In the genomic region with DNA sequence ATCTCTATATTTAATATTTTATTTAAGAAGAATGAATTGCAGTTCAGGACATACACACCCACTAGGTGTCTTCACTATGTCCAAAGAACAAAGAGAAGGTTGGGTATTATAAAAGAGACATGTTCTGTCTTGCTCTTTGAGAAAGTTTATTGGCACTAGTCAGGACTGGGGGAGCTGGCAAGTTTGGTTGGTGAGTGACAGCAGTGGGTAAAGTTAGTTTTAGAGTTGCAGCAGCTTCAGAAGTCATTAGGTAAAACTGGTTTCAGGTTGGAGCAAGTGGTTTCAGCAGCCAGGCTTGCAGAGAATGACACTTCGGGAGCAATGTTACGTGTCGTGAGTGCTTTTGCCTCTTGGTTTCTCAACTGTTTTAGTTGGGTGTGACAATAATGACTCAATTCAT, we compare ENCODE assay signal across 16 cellular contexts.
DNase-seq lines count a peak whose midpoint lies in the region; ATAC-seq and TF ChIP-seq lines count a peak whose summit lies in the region.
"Had no signal": no experiment of that assay in that cellular context is flagged by ENCODE, and none has a peak within 500 bp of the region (broad histone marks: within the 10 kb centered on the region; RNA-seq: fewer than 3 reads in every experiment).

No MANE protein-coding gene starts in this region.

- H3K27me3 ChIP-seq in RWPE2 (ENCODE audit: insufficient read depth, poor library complexity, severe bottlenecking) (no peaks in the 10 kb centered on the region), smooth muscle cell (ENCODE audit: low read depth) (peaks cover 13% of the 10 kb centered on the region)
- H3K27me3 ChIP-seq: BLaER1 had no signal

- H2AFZ ChIP-seq in smooth muscle cell (ENCODE audit: low read depth) = no peak overlapping the region
- H2AFZ ChIP-seq: GM23338 had no signal

- TF ChIP-seq CTCF in GM12865 (IDR thresholded peaks at IDR 0.05; ENCODE audit: insufficient read depth, low read depth, low read length, missing control alignments) (no peak), RWPE2 (IDR thresholded peaks at IDR 0.05; ENCODE audit: poor library complexity, severe bottlenecking) (no peak), smooth muscle cell (IDR thresholded peaks at IDR 0.05; ENCODE audit: borderline replicate concordance, insufficient read depth, poor library complexity, severe bottlenecking) (no peak)

- no peaks in the 10 kb centered on the region for H4K20me1 ChIP-seq in smooth muscle cell (ENCODE audit: low read depth)
- H4K20me1 ChIP-seq: BLaER1 had no signal

- H3K4me1 ChIP-seq in RWPE2 (ENCODE audit: insufficient read depth, poor library complexity, severe bottlenecking) (no peaks in the 10 kb centered on the region), smooth muscle cell (ENCODE audit: low read depth) (peaks cover 3% of the 10 kb centered on the region)
- H3K4me1 ChIP-seq: BLaER1 had no signal

- H3K4me3 ChIP-seq in GM12865 (ENCODE audit: low read depth, low read length) (no peak overlapping the region), RWPE2 (ENCODE audit: severe bottlenecking) (no peak overlapping the region), smooth muscle cell (no peak overlapping the region)
- H3K4me3 ChIP-seq: BLaER1, GM23338 had no signal

- 80% methylated on average over 3 of the region's 3 CpGs for WGBS in smooth muscle cell (ENCODE audit: low lambda C conversion rate)

- H3K4me2 ChIP-seq in smooth muscle cell = no peak overlapping the region
- H3K4me2 ChIP-seq: BLaER1, GM23338 had no signal

- H3K27ac ChIP-seq in RWPE2 (ENCODE audit: poor library complexity, severe bottlenecking) (no peak overlapping the region), smooth muscle cell (ENCODE audit: low read depth) (peak overlapping the region; percentile 4)
- H3K27ac ChIP-seq: BLaER1 had no signal

- H3K79me2 ChIP-seq in smooth muscle cell (ENCODE audit: low read depth) = no peaks in the 10 kb centered on the region

- H3K9me3 ChIP-seq in RWPE2 (ENCODE audit: severe bottlenecking) (no peaks in the 10 kb centered on the region), smooth muscle cell (replicated peaks; ENCODE audit: low read depth) (no peaks in the 10 kb centered on the region)
- H3K9me3 ChIP-seq: BLaER1 had no signal

- peaks cover 3% of the 10 kb centered on the region for H3F3A ChIP-seq in smooth muscle cell (ENCODE audit: low read depth)

- POLR2A ChIA-PET in HEK293T (lab: Yijun Ruan, JAX) = no interaction called here

- H3K9ac ChIP-seq in smooth muscle cell (ENCODE audit: low read depth) = no peak overlapping the region
- H3K9ac ChIP-seq: BLaER1 had no signal

- CTCF ChIA-PET in HEK293T (lab: Yijun Ruan, JAX) = no interaction called here

- no peaks in the 10 kb centered on the region for H3K36me3 ChIP-seq in RWPE2 (ENCODE audit: low read depth)
- no peaks in the 10 kb centered on the region for H3K36me3 ChIP-seq in smooth muscle cell (ENCODE audit: low read depth)
- H3K36me3 ChIP-seq: BLaER1 had no signal

- peak; percentile 3 for DNase-seq in GM12865 (ENCODE audit: low read depth)
- no peak for DNase-seq in RWPE2 (ENCODE audit: low spot score)
- DNase-seq in smooth muscle cell (lab: John Stamatoyannopoulos, UW; ENCODE audit: unreplicated experiment) = no peak
- no peak for DNase-seq in HEK293T (ENCODE audit: extremely low spot score)
- DNase-seq in stimulated activated CD4-positive, alpha-beta T cell treated with anti-CD3 and anti-CD28 coated beads, Interleukin-1b, Interleukin-23, amount 100 ng/mL, for 48 hours = no peak
- DNase-seq: 8988T; AML-193; CD8-positive, alpha-beta memory T cell; DMS53; GF-D8; H7; IMR-90 had no signal

- ATAC-seq in RWPE2 (ENCODE audit: low read depth) (peak; percentile 72), esophagus mucosa (peak; percentile 98), GM21381 (IDR thresholded peaks at IDR 0.05; ENCODE audit: unreplicated experiment) (no peak)
- ATAC-seq: GM23338 had no signal

TF ChIP-seq in HEK293T, 16 proteins besides CTCF, POLR2A, EP300 and RAD21:
- TF ChIP-seq SP1 (IDR thresholded peaks at IDR 0.05) (no peak), NFRKB (IDR thresholded peaks at IDR 0.05) (no peak), ARNT (IDR thresholded peaks at IDR 0.05) (no peak), HDGF (IDR thresholded peaks at IDR 0.05; ENCODE audit: borderline replicate concordance) (no peak), FOXM1 (IDR thresholded peaks at IDR 0.05; ENCODE audit: borderline replicate concordance) (no peak), BHLHE40 (IDR thresholded peaks at IDR 0.05; ENCODE audit: borderline replicate concordance) (no peak), CTBP1 (IDR thresholded peaks at IDR 0.05; ENCODE audit: borderline replicate concordance) (no peak), SUZ12 (IDR thresholded peaks at IDR 0.05) (no peak), L3MBTL2 (conservative IDR thresholded peaks at IDR 0.05) (no peak), TARDBP (IDR thresholded peaks at IDR 0.05) (no peak), ZNF384 (IDR thresholded peaks at IDR 0.05) (no peak), ELF4 (IDR thresholded peaks at IDR 0.05) (no peak), LEF1 (IDR thresholded peaks at IDR 0.05; ENCODE audit: borderline replicate concordance) (no peak), FOXK2 (IDR thresholded peaks at IDR 0.05) (no peak), FOXA1 (IDR thresholded peaks at IDR 0.05) (no peak)
- TF ChIP-seq, protein P1, sequence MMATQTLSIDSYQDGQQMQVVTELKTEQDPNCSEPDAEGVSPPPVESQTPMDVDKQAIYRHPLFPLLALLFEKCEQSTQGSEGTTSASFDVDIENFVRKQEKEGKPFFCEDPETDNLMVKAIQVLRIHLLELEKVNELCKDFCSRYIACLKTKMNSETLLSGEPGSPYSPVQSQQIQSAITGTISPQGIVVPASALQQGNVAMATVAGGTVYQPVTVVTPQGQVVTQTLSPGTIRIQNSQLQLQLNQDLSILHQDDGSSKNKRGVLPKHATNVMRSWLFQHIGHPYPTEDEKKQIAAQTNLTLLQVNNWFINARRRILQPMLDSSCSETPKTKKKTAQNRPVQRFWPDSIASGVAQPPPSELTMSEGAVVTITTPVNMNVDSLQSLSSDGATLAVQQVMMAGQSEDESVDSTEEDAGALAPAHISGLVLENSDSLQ (IDR thresholded peaks at IDR 0.05) = no peak
